ENCODE assay signal across 13 cellular contexts in the genomic region with DNA sequence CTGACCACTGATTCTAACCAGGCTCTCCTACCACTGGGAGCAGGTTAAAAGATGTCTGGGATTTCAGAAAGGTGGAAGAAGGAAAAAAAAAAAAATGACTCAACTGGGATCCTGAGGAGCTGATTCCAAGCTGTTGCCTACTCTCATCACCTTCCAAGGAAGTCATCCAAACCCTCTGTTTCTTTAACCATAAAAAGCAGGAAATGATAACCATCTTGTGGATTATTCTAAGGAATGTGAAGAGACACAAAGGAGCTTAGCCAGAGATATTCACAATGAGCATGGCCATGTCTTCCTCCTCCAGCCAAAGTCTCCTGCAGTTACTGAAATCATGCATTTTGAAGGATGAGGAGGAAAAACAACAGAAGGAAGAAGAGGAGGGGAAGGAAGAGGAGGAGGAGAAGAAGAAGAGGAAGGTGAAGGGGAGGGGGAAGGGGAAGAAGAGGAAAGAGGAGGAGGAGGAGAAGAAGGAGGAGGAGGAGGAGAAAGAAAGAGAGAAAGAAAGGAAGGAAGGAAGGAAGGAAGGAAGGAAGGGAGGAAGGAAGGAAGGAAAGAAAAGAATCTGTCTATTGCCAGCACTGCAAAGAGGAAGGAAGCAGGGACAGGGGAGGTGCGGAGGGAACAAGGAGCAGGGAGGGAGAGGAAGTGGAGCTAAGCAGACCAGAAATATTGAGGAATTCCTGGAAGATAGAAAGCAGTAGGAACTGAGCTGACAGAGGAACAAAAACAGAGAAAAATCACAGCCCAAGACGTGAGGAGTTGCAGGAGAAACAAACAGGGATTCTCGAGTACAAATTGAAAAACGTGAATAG.
DNase-seq lines count a peak whose midpoint lies in the region; ATAC-seq, FAIRE-seq and TF ChIP-seq lines count a peak whose summit lies in the region.
"Had no signal": no experiment of that assay in that cellular context is flagged by ENCODE, and none has a peak within 500 bp of the region (broad histone marks: within the 10 kb centered on the region; RNA-seq: fewer than 3 reads in every experiment).

No MANE protein-coding gene starts in this region.

- TF ChIP-seq CTCF in AG09309 (IDR thresholded peaks at IDR 0.05; ENCODE audit: control insufficient read depth, insufficient read depth, low read depth, low read length, missing control alignments) (no peak), endothelial cell of umbilical vein (IDR thresholded peaks at IDR 0.05; ENCODE audit: extremely low read depth in 1 of 2, insufficient read depth in 1 of 2, low read depth in 1 of 2, low read length in 2 of 2) (no peak), body of pancreas (IDR thresholded peaks at IDR 0.05) (no peak), prostate gland (IDR thresholded peaks at IDR 0.05) (no peak)

- no peak overlapping the region for H3K9ac ChIP-seq in endothelial cell of umbilical vein (replicated peaks; ENCODE audit: extremely low read depth, insufficient read depth, low read length)

- no peaks in the 10 kb centered on the region for H3K36me3 ChIP-seq in CD8-positive, alpha-beta memory T cell (ENCODE audit: insufficient read depth, low read length)
- H3K36me3 ChIP-seq in endothelial cell of umbilical vein (ENCODE audit: control insufficient read depth in 2 of 2, extremely low read depth in 1 of 2, insufficient read depth in 2 of 2, low read length in 2 of 2) (no peaks in the 10 kb centered on the region), body of pancreas (replicated peaks in 1 of 2; ENCODE audit: insufficient read depth in 1 of 2, low read depth in 2 of 2) (no peaks in the 10 kb centered on the region), prostate gland (no peaks in the 10 kb centered on the region)
- H3K36me3 ChIP-seq: ascending aorta, right lobe of liver had no signal

- H3K4me1 ChIP-seq in CD8-positive, alpha-beta memory T cell (ENCODE audit: insufficient read depth, low read length) = peaks cover 71% of the 10 kb centered on the region
- H3K4me1 ChIP-seq in endothelial cell of umbilical vein (ENCODE audit: control insufficient read depth, extremely low read depth, insufficient read depth, low read length) (no peaks in the 10 kb centered on the region), body of pancreas (no peaks in the 10 kb centered on the region), prostate gland (replicated peaks) (no peaks in the 10 kb centered on the region)
- H3K4me1 ChIP-seq: ascending aorta, right lobe of liver had no signal

- peak; percentile 67 for FAIRE-seq in endothelial cell of umbilical vein (lab: Jason Lieb, UNC)

- peak overlapping the region; percentile 82 to 93 (median 88) for H3K4me3 Mint-ChIP-seq in CD8-positive, alpha-beta memory T cell
- peak overlapping the region; percentile 91 for H3K4me3 Mint-ChIP-seq in T-helper 17 cell
- H3K4me3 Mint-ChIP-seq: nephron had no signal

- no peak overlapping the region for H2AFZ ChIP-seq in endothelial cell of umbilical vein (ENCODE audit: low read depth, low read length)

- H4K20me1 ChIP-seq in endothelial cell of umbilical vein (replicated peaks; ENCODE audit: control insufficient read depth, extremely low read depth, insufficient read depth, low read length) = no peaks in the 10 kb centered on the region

- no peak overlapping the region for H3K4me2 ChIP-seq in endothelial cell of umbilical vein (ENCODE audit: insufficient read depth, low read length)

- H3K9me1 ChIP-seq in endothelial cell of umbilical vein (replicated peaks; ENCODE audit: control insufficient read depth, extremely low read depth, insufficient read depth, low read length) = no peaks in the 10 kb centered on the region

- dilution Hi-C loops in endothelial cell of umbilical vein (cut with MboI; ENCODE audit: extremely low pct_ligation_motif_present, low sequenced_read_pairs) = no loop called here

- no peaks in the 10 kb centered on the region for H3K36me3 Mint-ChIP-seq in CD8-positive, alpha-beta memory T cell
- peaks cover 7% of the 10 kb centered on the region for H3K36me3 Mint-ChIP-seq in T-helper 17 cell (ENCODE audit: low read depth)

- H3K27me3 Mint-ChIP-seq in CD8-positive, alpha-beta memory T cell = peaks cover 0 to 4% of the 10 kb centered on the region in 2 donors
- no peaks in the 10 kb centered on the region for H3K27me3 Mint-ChIP-seq in T-helper 17 cell

- BruUV-seq in endothelial cell of umbilical vein (replicated peaks; lab: Mats Ljungman, UMichigan) = no TSS peak

- CTCF ChIA-PET in CD8-positive, alpha-beta memory T cell (lab: Charles Lee) = interaction anchor here (0.8 to 2.4 kb wide), 12 partner anchors 8 to 957 kb away, joined by 4 to 10 read pairs (median 4); a partner anchor contains a TSS
- CTCF ChIA-PET in endothelial cell of umbilical vein (lab: Charles Lee) = interaction anchor here (0.6 to 2.3 kb wide), 3 partner anchors 17 to 485 kb away, joined by 3 to 5 read pairs (median 3); no protein-coding TSS in a partner anchor

- no peaks in the 10 kb centered on the region for H3K9me3 ChIP-seq in CD8-positive, alpha-beta memory T cell (ENCODE audit: low read length)
- H3K9me3 ChIP-seq in T-helper 17 cell (ENCODE audit: control insufficient read depth, low read length, poor library complexity, severe bottlenecking) (no peaks in the 10 kb centered on the region), endothelial cell of umbilical vein (replicated peaks; ENCODE audit: control insufficient read depth, insufficient read depth, low read length) (no peaks in the 10 kb centered on the region), body of pancreas (no peaks in the 10 kb centered on the region), prostate gland (no peaks in the 10 kb centered on the region)
- H3K9me3 ChIP-seq: ascending aorta, right lobe of liver had no signal

- intact Hi-C loops in endothelial cell of umbilical vein (cut with micrococcal nuclease) = no loop called here
- intact Hi-C loops in body of pancreas (cut with DNase I) = no loop called here
- intact Hi-C loops in prostate gland (cut with DNase I) = no loop called here

- peaks cover 63 to 85% (median 67%) of the 10 kb centered on the region in 3 donors for H3K4me1 Mint-ChIP-seq in CD8-positive, alpha-beta memory T cell
- peaks cover 63% of the 10 kb centered on the region for H3K4me1 Mint-ChIP-seq in T-helper 17 cell

- TF ChIP-seq POLR2A in endothelial cell of umbilical vein (IDR thresholded peaks at IDR 0.05; ENCODE audit: low read depth, low read length) = no peak
- TF ChIP-seq POLR2A in body of pancreas (IDR thresholded peaks at IDR 0.05) = no peak
- no peak for TF ChIP-seq POLR2A in prostate gland (IDR thresholded peaks at IDR 0.05)

- no peaks in the 10 kb centered on the region for H3K9me3 Mint-ChIP-seq in CD8-positive, alpha-beta memory T cell
- H3K9me3 Mint-ChIP-seq: nephron had no signal

- no peaks in the 10 kb centered on the region for H3K79me2 ChIP-seq in endothelial cell of umbilical vein (ENCODE audit: control insufficient read depth, insufficient read depth, low read length)

- no peaks in the 10 kb centered on the region for H3K27me3 ChIP-seq in CD8-positive, alpha-beta memory T cell (ENCODE audit: insufficient read depth, low read length, poor library complexity, severe bottlenecking)
- H3K27me3 ChIP-seq in endothelial cell of umbilical vein (ENCODE audit: control insufficient read depth in 2 of 2, insufficient read depth in 2 of 2, low read length in 2 of 2) (peaks cover 7 to 11% of the 10 kb centered on the region in 2 experiments), body of pancreas (no peaks in the 10 kb centered on the region), prostate gland (replicated peaks; ENCODE audit: insufficient read depth) (no peaks in the 10 kb centered on the region)
- H3K27me3 ChIP-seq: ascending aorta, right lobe of liver had no signal

- POLR2A ChIA-PET in CD8-positive, alpha-beta memory T cell (lab: Charles Lee) = interaction anchor here (0.7 to 1.4 kb wide), 3 partner anchors 30 to 1071 kb away, joined by 3 to 5 read pairs (median 4); no protein-coding TSS in a partner anchor
- POLR2A ChIA-PET in endothelial cell of umbilical vein (lab: Charles Lee) = no interaction called here

- peak overlapping the region; percentile 64 to 96 (median 82) for H3K27ac Mint-ChIP-seq in CD8-positive, alpha-beta memory T cell
- H3K27ac Mint-ChIP-seq in T-helper 17 cell = peak overlapping the region; percentile 79

- H3K27ac ChIP-seq in CD8-positive, alpha-beta memory T cell (ENCODE audit: low read depth, low read length) = no peak overlapping the region
- H3K27ac ChIP-seq in endothelial cell of umbilical vein (ENCODE audit: insufficient read depth, low read depth, low read length) = no peak overlapping the region
- H3K27ac ChIP-seq in body of pancreas = no peak overlapping the region
- no peak overlapping the region for H3K27ac ChIP-seq in prostate gland
- H3K27ac ChIP-seq: ascending aorta, right lobe of liver had no signal

- DNase-seq in AG09309 (ENCODE audit: low read depth) (peak; percentile 18), T-helper 17 cell (no peak), endothelial cell of umbilical vein (ENCODE audit: low read depth, low spot score) (no peak), body of pancreas (no peak), prostate gland (ENCODE audit: low spot score) (no peak), nucleus accumbens (lab: John Stamatoyannopoulos, UW) (no peak), cerebellar cortex (ENCODE audit: low spot score) (no peak)
- DNase-seq in CD8-positive, alpha-beta memory T cell = no peak
- DNase-seq: Kasumi-1, right lobe of liver, SW 1271 had no signal

- H3K4me3 ChIP-seq in AG09309 (ENCODE audit: control insufficient read depth, low read depth, low read length) (no peak overlapping the region), endothelial cell of umbilical vein (replicated peaks in 1 of 3; ENCODE audit: insufficient read depth in 1 of 3, low read depth in 1 of 3, low read length in 3 of 3) (no peak overlapping the region), body of pancreas (no peak overlapping the region), prostate gland (no peak overlapping the region)
- peak overlapping the region; percentile 79 for H3K4me3 ChIP-seq in CD8-positive, alpha-beta memory T cell (ENCODE audit: low read length)
- H3K4me3 ChIP-seq: ascending aorta, right lobe of liver had no signal

- 40 to 57% methylated on average over 4 of the region's 4 CpGs for WGBS in body of pancreas, 2 donors
- 73% methylated on average over 4 of the region's 4 CpGs for WGBS in prostate gland

- ATAC-seq in T-helper 17 cell (no peak), body of pancreas (no peak)
- ATAC-seq: right lobe of liver had no signal

TF ChIP-seq in endothelial cell of umbilical vein, 7 proteins besides CTCF, POLR2A, EP300 and RAD21:
- TF ChIP-seq JUN (IDR thresholded peaks at IDR 0.05; ENCODE audit: borderline replicate concordance, insufficient read depth, insufficient read length, low read depth) (no peak), GATA2 (IDR thresholded peaks at IDR 0.05; ENCODE audit: insufficient read depth, insufficient read length, low read depth, low read length) (peak; percentile 68), FOS (IDR thresholded peaks at IDR 0.05; ENCODE audit: borderline replicate concordance, insufficient read depth, low read length) (no peak)
